In genomic region chr2:219128401-219128800, GRCh38 we compare ENCODE assay signal across 20 cellular contexts. TPM values are rescaled to one million over a fixed set of nuclear protein-coding genes. Genes with fewer than 3 reads are reported as not detected.
DNase-seq lines count a peak whose midpoint lies in the region; ATAC-seq and TF ChIP-seq lines count a peak whose summit lies in the region.
"Had no signal": no experiment of that assay in that cellular context is flagged by ENCODE, and none has a peak within 500 bp of the region (broad histone marks: within the 10 kb centered on the region; RNA-seq: fewer than 3 reads in every experiment).

No MANE protein-coding gene starts in this region.

- CTCF ChIA-PET in activated CD4-positive, alpha-beta memory T cell treated with anti-CD3 and anti-CD28 coated beads for 36 hours (lab: Charles Lee): interaction anchor here (1.4 to 2.6 kb wide), 3 partner anchors 9 to 83 kb away, joined by 3 to 12 read pairs (median 3); no protein-coding TSS in a partner anchor

- H3K9me3 Mint-ChIP-seq in activated CD4-positive, alpha-beta memory T cell treated with anti-CD3 and anti-CD28 coated beads for 36 hours: no peaks in the 10 kb centered on the region
- H3K9me3 Mint-ChIP-seq: CD4-positive, alpha-beta memory T cell had no signal

- TF ChIP-seq CTCF in right atrium auricular region (IDR thresholded peaks at IDR 0.05) (no peak), VCaP (conservative IDR thresholded peaks at IDR 0.05) (no peak), coronary artery (IDR thresholded peaks at IDR 0.05) (no peak)

- H3K27me3 ChIP-seq in right atrium auricular region: no peaks in the 10 kb centered on the region
- H3K27me3 ChIP-seq: BE2C, SJSA1 had no signal

- H3K4me1 ChIP-seq in right atrium auricular region: peaks cover 0 to 36% of the 10 kb centered on the region in 2 donors
- H3K4me1 ChIP-seq: BE2C, SJSA1 had no signal

- ATAC-seq in left cardiac atrium: no peak
- ATAC-seq: GM12878, HCT116, PC-3 had no signal

- intact Hi-C loops in left cardiac atrium (cut with DNase I): no loop called here
- intact Hi-C loops in activated CD4-positive, alpha-beta memory T cell treated with anti-CD3 and anti-CD28 coated beads for 36 hours (cut with micrococcal nuclease): no loop called here

- H3K27ac ChIP-seq in right atrium auricular region (no peak overlapping the region), VCaP (peak overlapping the region; percentile 97), coronary artery (no peak overlapping the region)
- H3K27ac ChIP-seq: SJSA1 had no signal

- no peaks in the 10 kb centered on the region for H3K27me3 Mint-ChIP-seq in activated CD4-positive, alpha-beta memory T cell treated with anti-CD3 and anti-CD28 coated beads for 36 hours
- H3K27me3 Mint-ChIP-seq: CD4-positive, alpha-beta memory T cell had no signal

- peaks cover 17% of the 10 kb centered on the region for H3K4me1 Mint-ChIP-seq in activated CD4-positive, alpha-beta memory T cell treated with anti-CD3 and anti-CD28 coated beads for 36 hours (ENCODE audit: low read depth)

- H3K4me3 ChIP-seq in right atrium auricular region: no peak overlapping the region
- H3K4me3 ChIP-seq in coronary artery: no peak overlapping the region
- H3K4me3 ChIP-seq: GM12878, SJSA1 had no signal

- H3K27ac Mint-ChIP-seq in activated CD4-positive, alpha-beta memory T cell treated with anti-CD3 and anti-CD28 coated beads for 36 hours: no peak overlapping the region
- H3K27ac Mint-ChIP-seq: CD4-positive, alpha-beta memory T cell had no signal

- POLR2A ChIA-PET in activated CD4-positive, alpha-beta memory T cell treated with anti-CD3 and anti-CD28 coated beads for 36 hours (lab: Charles Lee): no interaction called here

- H3K4me3 Mint-ChIP-seq in activated CD4-positive, alpha-beta memory T cell treated with anti-CD3 and anti-CD28 coated beads for 36 hours: no peak overlapping the region
- H3K4me3 Mint-ChIP-seq: CD4-positive, alpha-beta memory T cell had no signal

- no peaks in the 10 kb centered on the region for H3K36me3 Mint-ChIP-seq in activated CD4-positive, alpha-beta memory T cell treated with anti-CD3 and anti-CD28 coated beads for 36 hours

- no peaks in the 10 kb centered on the region for H3K36me3 ChIP-seq in right atrium auricular region
- H3K36me3 ChIP-seq: BE2C, SJSA1 had no signal

- H3K9me3 ChIP-seq in right atrium auricular region: no peaks in the 10 kb centered on the region
- H3K9me3 ChIP-seq: BE2C, SJSA1 had no signal

- DNase-seq in left cardiac atrium: peak; percentile 24
- DNase-seq in right atrium auricular region (ENCODE audit: low spot score): no peak
- DNase-seq in MV-4-11 (lab: John Stamatoyannopoulos, UW): peak; percentile 37
- DNase-seq in iPS-NIHi11 (ENCODE audit: low spot score): peak; percentile 19
- no peak for DNase-seq in NCI-H2196 treated with DMSO at 0.1 percent for 48 hours (lab: John Stamatoyannopoulos, UW; ENCODE audit: unreplicated experiment)
- DNase-seq in coronary artery (ENCODE audit: low spot score): no peak
- DNase-seq in activated CD4-positive, alpha-beta memory T cell treated with anti-CD3 and anti-CD28 coated beads for 36 hours: no peak
- DNase-seq: 8988T; BE2C; CD4-positive, alpha-beta memory T cell; DMS79; NCI-H187 treated with DMSO at 0.1 percent for 48 hours; NCI-H446 treated with DMSO at 0.1 percent for 48 hours; NK-92 treated with Interleukin-12 subunit alpha and Interleukin-12 subunit beta, amount 100 ng/mL, for 24 hours; PC-3 had no signal

RNA-seq across cellular contexts. Expression of gene NHEJ1, which starts 32.2 kb away (rescaled TPM):
- total RNA-seq in left cardiac atrium (1 to 10 TPM; 4.7 to 6.9 TPM), right atrium auricular region (1 to 10 TPM; 8.3 to 8.4 TPM)
- 10 to 100 TPM; 17.7 to 18.6 TPM for total RNA-seq in activated CD4-positive, alpha-beta memory T cell treated with anti-CD3 and anti-CD28 coated beads for 36 hours

RNA-seq across cellular contexts. Expression of gene SLC23A3, which starts 41.4 kb away (rescaled TPM):
- total RNA-seq in left cardiac atrium: under 1 TPM; 0.47 to 0.50 TPM
- under 1 TPM; 0.33 to 0.55 TPM for total RNA-seq in right atrium auricular region
- total RNA-seq in activated CD4-positive, alpha-beta memory T cell treated with anti-CD3 and anti-CD28 coated beads for 36 hours: 1 to 10 TPM; 1.1 to 2.3 TPM
- total RNA-seq: G401, SJSA1 had no signal

RNA-seq across cellular contexts. Expression of gene CNPPD1, which starts 48.3 kb away (rescaled TPM):
- 10 to 100 TPM; 46.9 to 56.9 TPM for total RNA-seq in left cardiac atrium
- total RNA-seq in right atrium auricular region: 10 to 100 TPM; 32.4 to 42.3 TPM
- total RNA-seq in activated CD4-positive, alpha-beta memory T cell treated with anti-CD3 and anti-CD28 coated beads for 36 hours: 10 to 100 TPM; 42.0 to 43.4 TPM

RNA-seq across cellular contexts. Expression of gene RETREG2, which starts 49.7 kb away (rescaled TPM):
- total RNA-seq in left cardiac atrium (10 to 100 TPM; 43.4 to 46.0 TPM), right atrium auricular region (10 to 100 TPM; 26.6 to 41.7 TPM)
- 10 to 100 TPM; 60.3 to 67.9 TPM for total RNA-seq in activated CD4-positive, alpha-beta memory T cell treated with anti-CD3 and anti-CD28 coated beads for 36 hours

Comparison
In these comparisons a context has a peak if more than half of its experiments do, and no peak if none do; other contexts are left out.
1. DNase-seq: peak in left cardiac atrium (single experiment), MV-4-11 (single experiment) and iPS-NIHi11 (single experiment); none in right atrium auricular region (single experiment), NCI-H2196 treated with DMSO at 0.1 percent for 48 hours (single experiment), coronary artery (single experiment) and activated CD4-positive, alpha-beta memory T cell treated with anti-CD3 and anti-CD28 coated beads for 36 hours (single experiment).